Comparison of ENCODE assay signal across 9 cellular contexts in genomic region chr10:18793951-18794350, GRCh38.
DNase-seq lines count a peak whose midpoint lies in the region; ATAC-seq and TF ChIP-seq lines count a peak whose summit lies in the region.
"Had no signal": no experiment of that assay in that cellular context is flagged by ENCODE, and none has a peak within 500 bp of the region (broad histone marks: within the 10 kb centered on the region; RNA-seq: fewer than 3 reads in every experiment).

No MANE protein-coding gene starts in this region.

- H3K27me3 ChIP-seq in breast epithelium (no peaks in the 10 kb centered on the region), upper lobe of right lung (no peaks in the 10 kb centered on the region), gastroesophageal sphincter (no peaks in the 10 kb centered on the region)

- H3K4me3 ChIP-seq in breast epithelium (no peak overlapping the region), fibroblast of pulmonary artery (replicated peaks; ENCODE audit: low read depth, low read length) (no peak overlapping the region), upper lobe of right lung (no peak overlapping the region), gastroesophageal sphincter (no peak overlapping the region)

- H3K4me3 Mint-ChIP-seq in MCF 10A (ENCODE audit: unreplicated experiment) = no peak overlapping the region
- H3K4me3 Mint-ChIP-seq: CD4-positive, alpha-beta T cell had no signal

- no peaks in the 10 kb centered on the region for H3K36me3 Mint-ChIP-seq in MCF 10A (ENCODE audit: insufficient read depth, unreplicated experiment)

- H3K27me3 Mint-ChIP-seq in MCF 10A (ENCODE audit: insufficient read depth, unreplicated experiment) = no peaks in the 10 kb centered on the region
- H3K27me3 Mint-ChIP-seq: CD4-positive, alpha-beta T cell had no signal

- TF ChIP-seq EP300 in gastroesophageal sphincter (IDR thresholded peaks at IDR 0.05) = no peak

- H3K9me3 ChIP-seq in breast epithelium = no peaks in the 10 kb centered on the region
- H3K9me3 ChIP-seq in upper lobe of right lung = no peaks in the 10 kb centered on the region
- H3K9me3 ChIP-seq in gastroesophageal sphincter = no peaks in the 10 kb centered on the region

- H3K27ac Mint-ChIP-seq in MCF 10A (ENCODE audit: low read depth, unreplicated experiment) = no peak overlapping the region
- H3K27ac Mint-ChIP-seq: CD4-positive, alpha-beta T cell had no signal

- no peaks in the 10 kb centered on the region for H3K36me3 ChIP-seq in breast epithelium
- no peaks in the 10 kb centered on the region for H3K36me3 ChIP-seq in upper lobe of right lung
- H3K36me3 ChIP-seq in gastroesophageal sphincter = no peaks in the 10 kb centered on the region

- no peaks in the 10 kb centered on the region for H3K9me3 Mint-ChIP-seq in MCF 10A (ENCODE audit: unreplicated experiment)

- peak; percentile 46 for TF ChIP-seq CTCF in MCF 10A (IDR thresholded peaks at IDR 0.05; ENCODE audit: unreplicated experiment)
- TF ChIP-seq CTCF in breast epithelium (IDR thresholded peaks at IDR 0.05) = no peak
- TF ChIP-seq CTCF in fibroblast of pulmonary artery (IDR thresholded peaks at IDR 0.05; ENCODE audit: low read length, missing control alignments) = peak; percentile 31
- TF ChIP-seq CTCF in upper lobe of right lung (IDR thresholded peaks at IDR 0.05) = peak; percentile 41
- peak in 2 of 4 experiments; percentile 25 to 30 for TF ChIP-seq CTCF in gastroesophageal sphincter (IDR thresholded peaks at IDR 0.05)

- BruUV-seq in MCF 10A (replicated peaks; lab: Mats Ljungman, UMichigan) = no TSS peak

- 19 to 21% methylated on average over 3 of the region's 3 CpGs for WGBS in gastroesophageal sphincter (ENCODE audit: low coverage in 1 of 2), 2 donors

- POLR2A ChIA-PET in MCF 10A (lab: Yijun Ruan, JAX) = interaction anchor here (0.7 kb wide), 1 partner anchor 66 kb away, joined by 3 read pairs; no protein-coding TSS in a partner anchor

- peak; percentile 49 for DNase-seq in MCF 10A (ENCODE audit: unreplicated experiment)
- DNase-seq in breast epithelium (ENCODE audit: low spot score in 2 of 2) = no peak
- peak; percentile 56 for DNase-seq in OCI-M1 (lab: John Stamatoyannopoulos, UW)
- DNase-seq in fibroblast of pulmonary artery (ENCODE audit: low read depth) = peak; percentile 29
- DNase-seq in upper lobe of right lung = no peak
- DNase-seq in NCI-H446 treated with DMSO at 0.1 percent for 48 hours (lab: John Stamatoyannopoulos, UW) = no peak
- no peak for DNase-seq in sciatic nerve (ENCODE audit: low spot score)
- DNase-seq: CD4-positive, alpha-beta T cell had no signal

- intact Hi-C loops in MCF 10A (cut with micrococcal nuclease) = loop anchor here (5.0 to 10.0 kb wide), 4 partner anchors 107 to 1973 kb away; partner anchors contain the start of gene PLXDC2
- intact Hi-C loops in breast epithelium (cut with DNase I; ENCODE audit: low total_unique reads) = no loop called here
- intact Hi-C loops in upper lobe of right lung (cut with DNase I) = no loop called here
- intact Hi-C loops in sciatic nerve (cut with DNase I) = no loop called here

- no peak for ATAC-seq in upper lobe of right lung
- no peak for ATAC-seq in gastroesophageal sphincter
- ATAC-seq in sciatic nerve = no peak

- CTCF ChIA-PET in MCF 10A (lab: Yijun Ruan, JAX) = interaction anchor here (0.6 to 2.7 kb wide), 9 partner anchors 10 to 853 kb away, joined by 3 to 11 read pairs (median 3); no protein-coding TSS in a partner anchor

- no peaks in the 10 kb centered on the region for H3K4me1 ChIP-seq in breast epithelium
- no peaks in the 10 kb centered on the region for H3K4me1 ChIP-seq in upper lobe of right lung
- no peaks in the 10 kb centered on the region for H3K4me1 ChIP-seq in gastroesophageal sphincter

- H3K27ac ChIP-seq in breast epithelium (no peak overlapping the region), upper lobe of right lung (no peak overlapping the region), gastroesophageal sphincter (no peak overlapping the region)

- no peak for TF ChIP-seq POLR2A in breast epithelium (IDR thresholded peaks at IDR 0.05)
- TF ChIP-seq POLR2A in gastroesophageal sphincter (IDR thresholded peaks at IDR 0.05) = no peak

- peaks cover 7% of the 10 kb centered on the region for H3K4me1 Mint-ChIP-seq in MCF 10A (ENCODE audit: insufficient read depth, unreplicated experiment)

Comparison
In these comparisons a context has a peak if more than half of its experiments do, and no peak if none do; other contexts are left out.
1. DNase-seq: peak in MCF 10A (single experiment), OCI-M1 (single experiment) and fibroblast of pulmonary artery (single experiment); none in breast epithelium (0 of 2), upper lobe of right lung (single experiment), NCI-H446 treated with DMSO at 0.1 percent for 48 hours (single experiment) and sciatic nerve (single experiment).
2. CTCF ChIP-seq: peak in MCF 10A (single experiment), fibroblast of pulmonary artery (single experiment) and upper lobe of right lung (single experiment); none in breast epithelium (0 of 3).